1 cellular context compared by ENCODE assay signal in genomic region chr10:43648392-43649148, GRCh38.
TF ChIP-seq lines count a peak whose summit lies in the region.

TSS of gene ZNF32 (minus strand) at chr10:43648881. CDS start at chr10:43646133, 2,748 bp downstream.

TF ChIP-seq in K562, 482 proteins besides CTCF, POLR2A, EP300 and RAD21 (continued from another document and continues in another):
- no peak for TF ChIP-seq EZH2 (IDR thresholded peaks at IDR 0.05; ENCODE audit: borderline replicate concordance, low read depth, low read length)
- no peak for TF ChIP-seq SRSF9 (IDR thresholded peaks at IDR 0.05; ENCODE audit: borderline replicate concordance, low read depth, low read length)
- TF ChIP-seq, protein P1, sequence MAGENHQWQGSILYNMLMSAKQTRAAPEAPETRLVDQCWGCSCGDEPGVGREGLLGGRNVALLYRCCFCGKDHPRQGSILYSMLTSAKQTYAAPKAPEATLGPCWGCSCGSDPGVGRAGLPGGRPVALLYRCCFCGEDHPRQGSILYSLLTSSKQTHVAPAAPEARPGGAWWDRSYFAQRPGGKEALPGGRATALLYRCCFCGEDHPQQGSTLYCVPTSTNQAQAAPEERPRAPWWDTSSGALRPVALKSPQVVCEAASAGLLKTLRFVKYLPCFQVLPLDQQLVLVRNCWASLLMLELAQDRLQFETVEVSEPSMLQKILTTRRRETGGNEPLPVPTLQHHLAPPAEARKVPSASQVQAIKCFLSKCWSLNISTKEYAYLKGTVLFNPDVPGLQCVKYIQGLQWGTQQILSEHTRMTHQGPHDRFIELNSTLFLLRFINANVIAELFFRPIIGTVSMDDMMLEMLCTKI (IDR thresholded peaks at IDR 0.05; ENCODE audit: partially characterized antibody), result no peak
- TF ChIP-seq ZNF24 (IDR thresholded peaks at IDR 0.05), result no peak
- no peak for TF ChIP-seq ZNF717 (CRISPR knock-in tag; IDR thresholded peaks at IDR 0.05)
- TF ChIP-seq U2AF2 (optimal IDR thresholded peaks at IDR 0.05; ENCODE audit: low read depth, low read length), result no peak
- no peak for TF ChIP-seq ASH1L (IDR thresholded peaks at IDR 0.05; ENCODE audit: borderline replicate concordance, low read depth, partially characterized antibody)
- no peak for TF ChIP-seq PHB2 (IDR thresholded peaks at IDR 0.05; ENCODE audit: low read depth)
- no peak for TF ChIP-seq ZFP36 (IDR thresholded peaks at IDR 0.05; ENCODE audit: low read depth, low read length, partially characterized antibody)
- no peak for TF ChIP-seq HMG20B (CRISPR knock-in tag; IDR thresholded peaks at IDR 0.05)
- no peak for TF ChIP-seq MYNN (IDR thresholded peaks at IDR 0.05)
- 0 out of 2 replicates have a peak, but pooled peaks have one; percentile 6 for TF ChIP-seq MYNN (CRISPR knock-in tag; IDR thresholded peaks at IDR 0.05)
- TF ChIP-seq HCFC1 (IDR thresholded peaks at IDR 0.05; ENCODE audit: low read depth, low read length), result peak; percentile 98
- TF ChIP-seq, protein P2, sequence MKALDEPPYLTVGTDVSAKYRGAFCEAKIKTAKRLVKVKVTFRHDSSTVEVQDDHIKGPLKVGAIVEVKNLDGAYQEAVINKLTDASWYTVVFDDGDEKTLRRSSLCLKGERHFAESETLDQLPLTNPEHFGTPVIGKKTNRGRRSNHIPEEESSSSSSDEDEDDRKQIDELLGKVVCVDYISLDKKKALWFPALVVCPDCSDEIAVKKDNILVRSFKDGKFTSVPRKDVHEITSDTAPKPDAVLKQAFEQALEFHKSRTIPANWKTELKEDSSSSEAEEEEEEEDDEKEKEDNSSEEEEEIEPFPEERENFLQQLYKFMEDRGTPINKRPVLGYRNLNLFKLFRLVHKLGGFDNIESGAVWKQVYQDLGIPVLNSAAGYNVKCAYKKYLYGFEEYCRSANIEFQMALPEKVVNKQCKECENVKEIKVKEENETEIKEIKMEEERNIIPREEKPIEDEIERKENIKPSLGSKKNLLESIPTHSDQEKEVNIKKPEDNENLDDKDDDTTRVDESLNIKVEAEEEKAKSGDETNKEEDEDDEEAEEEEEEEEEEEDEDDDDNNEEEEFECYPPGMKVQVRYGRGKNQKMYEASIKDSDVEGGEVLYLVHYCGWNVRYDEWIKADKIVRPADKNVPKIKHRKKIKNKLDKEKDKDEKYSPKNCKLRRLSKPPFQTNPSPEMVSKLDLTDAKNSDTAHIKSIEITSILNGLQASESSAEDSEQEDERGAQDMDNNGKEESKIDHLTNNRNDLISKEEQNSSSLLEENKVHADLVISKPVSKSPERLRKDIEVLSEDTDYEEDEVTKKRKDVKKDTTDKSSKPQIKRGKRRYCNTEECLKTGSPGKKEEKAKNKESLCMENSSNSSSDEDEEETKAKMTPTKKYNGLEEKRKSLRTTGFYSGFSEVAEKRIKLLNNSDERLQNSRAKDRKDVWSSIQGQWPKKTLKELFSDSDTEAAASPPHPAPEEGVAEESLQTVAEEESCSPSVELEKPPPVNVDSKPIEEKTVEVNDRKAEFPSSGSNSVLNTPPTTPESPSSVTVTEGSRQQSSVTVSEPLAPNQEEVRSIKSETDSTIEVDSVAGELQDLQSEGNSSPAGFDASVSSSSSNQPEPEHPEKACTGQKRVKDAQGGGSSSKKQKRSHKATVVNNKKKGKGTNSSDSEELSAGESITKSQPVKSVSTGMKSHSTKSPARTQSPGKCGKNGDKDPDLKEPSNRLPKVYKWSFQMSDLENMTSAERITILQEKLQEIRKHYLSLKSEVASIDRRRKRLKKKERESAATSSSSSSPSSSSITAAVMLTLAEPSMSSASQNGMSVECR (CRISPR knock-in tag; IDR thresholded peaks at IDR 0.05), result peak; percentile 76
- no peak for TF ChIP-seq KDM1A (IDR thresholded peaks at IDR 0.05)
- TF ChIP-seq IRF1 (CRISPR knock-in tag; IDR thresholded peaks at IDR 0.05; ENCODE audit: borderline replicate concordance), result no peak
- TF ChIP-seq ETV6 (IDR thresholded peaks at IDR 0.05; ENCODE audit: borderline replicate concordance in 1 of 2, low read depth in 2 of 2, low read length in 1 of 2), result no peak
- TF ChIP-seq ETV6 (CRISPR knock-in tag; IDR thresholded peaks at IDR 0.05; ENCODE audit: borderline replicate concordance), result no peak
- TF ChIP-seq MITF (IDR thresholded peaks at IDR 0.05), result no peak
- TF ChIP-seq, protein P3, sequence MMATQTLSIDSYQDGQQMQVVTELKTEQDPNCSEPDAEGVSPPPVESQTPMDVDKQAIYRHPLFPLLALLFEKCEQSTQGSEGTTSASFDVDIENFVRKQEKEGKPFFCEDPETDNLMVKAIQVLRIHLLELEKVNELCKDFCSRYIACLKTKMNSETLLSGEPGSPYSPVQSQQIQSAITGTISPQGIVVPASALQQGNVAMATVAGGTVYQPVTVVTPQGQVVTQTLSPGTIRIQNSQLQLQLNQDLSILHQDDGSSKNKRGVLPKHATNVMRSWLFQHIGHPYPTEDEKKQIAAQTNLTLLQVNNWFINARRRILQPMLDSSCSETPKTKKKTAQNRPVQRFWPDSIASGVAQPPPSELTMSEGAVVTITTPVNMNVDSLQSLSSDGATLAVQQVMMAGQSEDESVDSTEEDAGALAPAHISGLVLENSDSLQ (IDR thresholded peaks at IDR 0.05), result peak; percentile 95
- no peak for TF ChIP-seq FOXK2 (conservative IDR thresholded peaks at IDR 0.05 in 1 of 2, IDR thresholded peaks at IDR 0.05 in 1 of 2; ENCODE audit: low read depth in 2 of 2)
- TF ChIP-seq FOS (IDR thresholded peaks at IDR 0.05; ENCODE audit: extremely low read depth, insufficient read length), result no peak
- TF ChIP-seq, protein P4, sequence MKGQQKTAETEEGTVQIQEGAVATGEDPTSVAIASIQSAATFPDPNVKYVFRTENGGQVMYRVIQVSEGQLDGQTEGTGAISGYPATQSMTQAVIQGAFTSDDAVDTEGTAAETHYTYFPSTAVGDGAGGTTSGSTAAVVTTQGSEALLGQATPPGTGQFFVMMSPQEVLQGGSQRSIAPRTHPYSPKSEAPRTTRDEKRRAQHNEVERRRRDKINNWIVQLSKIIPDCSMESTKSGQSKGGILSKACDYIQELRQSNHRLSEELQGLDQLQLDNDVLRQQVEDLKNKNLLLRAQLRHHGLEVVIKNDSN (CRISPR knock-in tag; IDR thresholded peaks at IDR 0.05), result no peak; the same call in 1 of the 2 replicates
- TF ChIP-seq RREB1 (CRISPR knock-in tag; IDR thresholded peaks at IDR 0.05), result no peak
- TF ChIP-seq ZNF79 (CRISPR knock-in tag; IDR thresholded peaks at IDR 0.05; ENCODE audit: low read depth), result no peak
- TF ChIP-seq MNT (conservative IDR thresholded peaks at IDR 0.05), result 0 out of 4 replicates have a peak, but pooled peaks of 1 of the 2 experiments have one; percentile 46
- peak; percentile 59 to 74; a peak in 3 of 4 replicates for TF ChIP-seq NONO (IDR thresholded peaks at IDR 0.05; ENCODE audit: low read depth in 2 of 2, low read length in 1 of 2)
- no peak for TF ChIP-seq CREBBP (IDR thresholded peaks at IDR 0.05; ENCODE audit: low read depth, low read length)
- no peak for TF ChIP-seq SIRT6 (IDR thresholded peaks at IDR 0.05; ENCODE audit: low read depth, low read length)
- TF ChIP-seq ZNF764 (CRISPR knock-in tag; IDR thresholded peaks at IDR 0.05; ENCODE audit: low read depth), result no peak
- no peak for TF ChIP-seq TCF7L2 (IDR thresholded peaks at IDR 0.05; ENCODE audit: low read depth, low read length)
- TF ChIP-seq ZNF785 (CRISPR knock-in tag; IDR thresholded peaks at IDR 0.05), result no peak
- peak; percentile 24; the same call in 1 of the 2 replicates for TF ChIP-seq ZBTB33 (CRISPR knock-in tag; IDR thresholded peaks at IDR 0.05)
- no peak for TF ChIP-seq SAFB2 (IDR thresholded peaks at IDR 0.05; ENCODE audit: borderline replicate concordance, low read depth, low read length, severe bottlenecking)
- peak; percentile 50; the same call in 1 of the 2 replicates for TF ChIP-seq TARDBP (IDR thresholded peaks at IDR 0.05)
- TF ChIP-seq THRAP3 (IDR thresholded peaks at IDR 0.05; ENCODE audit: borderline replicate concordance), result no peak
- TF ChIP-seq, protein P5, sequence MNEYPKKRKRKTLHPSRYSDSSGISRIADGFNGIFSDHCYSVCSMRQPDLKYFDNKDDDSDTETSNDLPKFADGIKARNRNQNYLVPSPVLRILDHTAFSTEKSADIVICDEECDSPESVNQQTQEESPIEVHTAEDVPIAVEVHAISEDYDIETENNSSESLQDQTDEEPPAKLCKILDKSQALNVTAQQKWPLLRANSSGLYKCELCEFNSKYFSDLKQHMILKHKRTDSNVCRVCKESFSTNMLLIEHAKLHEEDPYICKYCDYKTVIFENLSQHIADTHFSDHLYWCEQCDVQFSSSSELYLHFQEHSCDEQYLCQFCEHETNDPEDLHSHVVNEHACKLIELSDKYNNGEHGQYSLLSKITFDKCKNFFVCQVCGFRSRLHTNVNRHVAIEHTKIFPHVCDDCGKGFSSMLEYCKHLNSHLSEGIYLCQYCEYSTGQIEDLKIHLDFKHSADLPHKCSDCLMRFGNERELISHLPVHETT (CRISPR knock-in tag; conservative IDR thresholded peaks at IDR 0.05 in 1 of 2, IDR thresholded peaks at IDR 0.05 in 1 of 2), result peak; percentile 12 to 82; a peak in 2 of 4 replicates
